In the genomic region with DNA sequence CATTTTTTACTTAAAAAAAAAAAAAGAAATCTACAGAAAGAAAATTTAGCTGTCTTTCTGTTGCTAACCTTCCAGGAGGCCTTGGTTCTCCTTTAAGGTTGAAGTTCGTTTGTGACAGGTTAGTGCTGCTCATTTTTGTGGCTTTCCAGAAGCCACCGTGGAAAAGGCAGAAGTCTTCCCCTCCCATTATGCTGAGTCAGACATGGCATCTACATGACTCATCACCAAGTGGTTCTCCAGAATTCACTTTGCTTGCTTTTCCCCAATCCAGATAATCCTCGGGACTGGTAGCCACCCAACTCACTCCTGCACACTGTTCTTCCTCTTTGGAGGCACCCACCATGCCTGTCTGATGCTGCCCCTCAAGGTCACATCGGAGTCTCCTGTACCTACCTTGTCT, we compare ENCODE assay signal across 11 cellular contexts.
A peak's percentile ranks its signal among the peaks of the same experiment; 100 is the strongest.
DNase-seq lines count a peak whose midpoint lies in the region; ATAC-seq, FAIRE-seq and TF ChIP-seq lines count a peak whose summit lies in the region.
"Had no signal": no experiment of that assay in that cellular context is flagged by ENCODE, and none has a peak within 500 bp of the region (broad histone marks: within the 10 kb centered on the region; RNA-seq: fewer than 3 reads in every experiment).

No MANE protein-coding gene starts in this region.

- TF ChIP-seq POLR2A in H54 (IDR thresholded peaks at IDR 0.05; ENCODE audit: low read depth, low read length), result no peak

- TF ChIP-seq CTCF in RWPE2 (IDR thresholded peaks at IDR 0.05; ENCODE audit: poor library complexity, severe bottlenecking) (no peak), fibroblast of lung (conservative IDR thresholded peaks at IDR 0.05 in 1 of 2, IDR thresholded peaks at IDR 0.05 in 1 of 2; ENCODE audit: low read depth in 1 of 2, low read length in 2 of 2) (no peak)

- no peaks in the 10 kb centered on the region for H3K36me3 ChIP-seq in RWPE2 (ENCODE audit: low read depth)
- no peaks in the 10 kb centered on the region for H3K36me3 ChIP-seq in fibroblast of lung (ENCODE audit: control insufficient read depth, insufficient read depth, low read length)
- H3K36me3 ChIP-seq: heart right ventricle, transverse colon had no signal

- no peak overlapping the region for H2AFZ ChIP-seq in fibroblast of lung (ENCODE audit: low read length)
- H2AFZ ChIP-seq: PC-9 had no signal

- ATAC-seq in RWPE2 (ENCODE audit: low read depth), result peak; percentile 79
- ATAC-seq in HG03521 (IDR thresholded peaks at IDR 0.05; ENCODE audit: unreplicated experiment), result no peak
- ATAC-seq in HG03139 (IDR thresholded peaks at IDR 0.05; ENCODE audit: unreplicated experiment), result no peak

- H3K9me3 ChIP-seq in RWPE2 (ENCODE audit: severe bottlenecking) (no peaks in the 10 kb centered on the region), fibroblast of lung (ENCODE audit: control insufficient read depth, insufficient read depth, low read depth, low read length) (no peaks in the 10 kb centered on the region)
- H3K9me3 ChIP-seq: heart right ventricle, transverse colon had no signal

- FAIRE-seq in H54 (lab: Jason Lieb, UNC), result peak; percentile 94

- no peak overlapping the region for H3K9ac ChIP-seq in fibroblast of lung (ENCODE audit: insufficient read depth, low read length)

- H3K27ac ChIP-seq in RWPE2 (ENCODE audit: poor library complexity, severe bottlenecking) (no peak overlapping the region), fibroblast of lung (ENCODE audit: insufficient read depth, low read length) (no peak overlapping the region)
- H3K27ac ChIP-seq: heart right ventricle, PC-9, transverse colon had no signal

- H4K20me1 ChIP-seq in fibroblast of lung (ENCODE audit: control insufficient read depth, extremely low read depth, insufficient read depth, low read length), result no peaks in the 10 kb centered on the region

- no peak overlapping the region for H3K4me3 ChIP-seq in RWPE2 (ENCODE audit: severe bottlenecking)
- no peak overlapping the region for H3K4me3 ChIP-seq in fibroblast of lung (replicated peaks in 1 of 4; ENCODE audit: control extremely low read depth in 1 of 4, insufficient read depth in 1 of 4, low read depth in 3 of 4, low read length in 4 of 4)
- H3K4me3 ChIP-seq: heart right ventricle, PC-9, transverse colon had no signal

- peak; percentile 5 for DNase-seq in H54 (ENCODE audit: insufficient read length, low spot score)
- DNase-seq in RWPE2 (ENCODE audit: low spot score), result no peak
- peak; percentile 61 to 96 for DNase-seq in fibroblast of lung (ENCODE audit: low read depth in 2 of 2)
- peak; percentile 65 for DNase-seq in stromal cell of bone marrow (ENCODE audit: low read depth)
- no peak for DNase-seq in hypothalamus (lab: John Stamatoyannopoulos, UW)
- DNase-seq: heart right ventricle, NCI-H1048, transverse colon had no signal

- H3K4me1 ChIP-seq in RWPE2 (ENCODE audit: insufficient read depth, poor library complexity, severe bottlenecking) (peaks cover 4% of the 10 kb centered on the region), fibroblast of lung (ENCODE audit: control insufficient read depth, extremely low read depth, insufficient read depth, low read length) (no peaks in the 10 kb centered on the region)
- H3K4me1 ChIP-seq: heart right ventricle, transverse colon had no signal

- H3K79me2 ChIP-seq in fibroblast of lung (ENCODE audit: control insufficient read depth, insufficient read depth, low read length), result no peaks in the 10 kb centered on the region

- H3K4me2 ChIP-seq in fibroblast of lung (ENCODE audit: extremely low read depth, insufficient read depth, low read length), result no peak overlapping the region
- H3K4me2 ChIP-seq: PC-9 had no signal

- H3K27me3 ChIP-seq in RWPE2 (ENCODE audit: insufficient read depth, poor library complexity, severe bottlenecking) (no peaks in the 10 kb centered on the region), fibroblast of lung (ENCODE audit: control insufficient read depth, insufficient read depth, low read length) (no peaks in the 10 kb centered on the region)
- H3K27me3 ChIP-seq: heart right ventricle, transverse colon had no signal

Comparison
In these comparisons a context has a peak if more than half of its experiments do, and no peak if none do; other contexts are left out.
1. DNase-seq: peak in H54 (single experiment), fibroblast of lung (2 of 2) and stromal cell of bone marrow (single experiment); none in RWPE2 (single experiment) and hypothalamus (0 of 51).